Comparison of ENCODE assay signal across 21 cellular contexts in the genomic region with DNA sequence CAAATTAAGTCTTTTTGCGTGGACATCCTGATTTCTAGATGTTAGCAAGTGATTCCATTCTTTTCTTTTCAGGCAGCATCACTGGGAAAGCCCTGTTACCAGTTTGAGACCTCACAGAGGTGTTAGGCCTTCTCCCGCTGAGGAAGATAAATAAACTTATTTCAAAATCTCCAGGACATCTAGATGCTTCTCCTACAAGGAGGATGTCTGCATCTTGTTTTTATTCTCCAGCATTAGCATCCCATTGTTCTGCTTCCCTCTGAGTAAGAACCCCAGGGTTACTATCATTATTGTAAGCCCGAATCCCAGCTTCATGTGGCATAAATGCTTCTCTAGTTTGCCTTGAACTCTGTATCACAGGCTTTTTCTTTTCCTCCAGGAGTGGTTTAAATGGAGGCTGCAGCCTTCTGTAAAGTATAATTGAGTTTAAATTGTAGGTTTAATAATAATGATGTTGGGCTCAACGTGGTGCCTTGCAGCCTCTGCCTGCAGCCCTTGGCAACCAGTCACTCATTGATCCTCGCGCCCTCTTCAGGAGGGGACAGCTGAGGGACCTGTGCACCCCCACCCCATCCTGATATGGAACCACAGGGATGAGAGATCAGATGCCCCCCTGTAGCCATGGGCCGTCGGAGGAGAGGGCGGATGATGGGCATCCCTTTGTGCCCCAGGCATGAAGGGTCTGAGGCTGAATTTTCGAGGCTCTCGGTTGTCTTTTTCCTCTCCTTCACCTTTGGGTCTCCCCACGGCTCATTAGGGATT.
DNase-seq lines count a peak whose midpoint lies in the region; ATAC-seq and TF ChIP-seq lines count a peak whose summit lies in the region.
"Had no signal": no experiment of that assay in that cellular context is flagged by ENCODE, and none has a peak within 500 bp of the region (broad histone marks: within the 10 kb centered on the region; RNA-seq: fewer than 3 reads in every experiment).

No MANE protein-coding gene starts in this region.

- H3K9me3 ChIP-seq in HUES64 (ENCODE audit: insufficient read depth, low read depth, low read length): no peaks in the 10 kb centered on the region
- H3K9me3 ChIP-seq: A549 had no signal

- TF ChIP-seq CTCF in GM23338 (conservative IDR thresholded peaks at IDR 0.05; ENCODE audit: low read depth in 2 of 2): peak; percentile 11 to 36; a peak in 2 of 4 replicates

- peaks cover 30% of the 10 kb centered on the region for H3K4me1 Mint-ChIP-seq in GM23338
- H3K4me1 Mint-ChIP-seq: B cell, CD14-positive monocyte had no signal

- no peaks in the 10 kb centered on the region for H4K20me1 ChIP-seq in GM23338 (replicated peaks; ENCODE audit: insufficient read depth)

- no peak overlapping the region for H3K27ac Mint-ChIP-seq in GM23338
- H3K27ac Mint-ChIP-seq: B cell, CD14-positive monocyte, HFFc6 had no signal

- H3K4me3 Mint-ChIP-seq in GM23338: peak overlapping the region; percentile 23; the same call in 2 of the 3 replicates
- H3K4me3 Mint-ChIP-seq: B cell, CD14-positive monocyte, HFFc6 had no signal

- H3K4me2 ChIP-seq in GM23338: peak overlapping the region; percentile 69
- H3K4me2 ChIP-seq: A549 had no signal

- H3K27me3 Mint-ChIP-seq in GM23338 (ENCODE audit: insufficient read depth, low read depth, poor library complexity): peaks cover 34% of the 10 kb centered on the region
- H3K27me3 Mint-ChIP-seq: B cell had no signal

- H3K27ac ChIP-seq in GM23338 (ENCODE audit: low read depth): no peak overlapping the region
- H3K27ac ChIP-seq in HUES64 (ENCODE audit: low read depth, low read length): peak overlapping the region; percentile 22; the same call in 1 of the 2 replicates
- peak overlapping the region; percentile 53 for H3K27ac ChIP-seq in caudate nucleus (ENCODE audit: low read depth, low read length)
- H3K27ac ChIP-seq: A549, RWPE1, SK-N-MC had no signal

- no peaks in the 10 kb centered on the region for H3K79me2 ChIP-seq in GM23338 (replicated peaks; ENCODE audit: insufficient read depth)

- no peaks in the 10 kb centered on the region for H3K9me3 Mint-ChIP-seq in GM23338
- H3K9me3 Mint-ChIP-seq: HFFc6 had no signal

- no peak overlapping the region for H3K4me3 ChIP-seq in GM23338
- H3K4me3 ChIP-seq in HUES64 (ENCODE audit: low read length): peak overlapping the region; percentile 21; the same call in 1 of the 2 replicates
- H3K4me3 ChIP-seq: A549, SK-N-MC had no signal

- no peaks in the 10 kb centered on the region; the same call in 2 of the 3 replicates for H3K36me3 Mint-ChIP-seq in GM23338 (ENCODE audit: low read depth)
- H3K36me3 Mint-ChIP-seq: CD14-positive monocyte had no signal

- ATAC-seq in GM23338 (peak; percentile 86), HG03159 (IDR thresholded peaks at IDR 0.05; ENCODE audit: unreplicated experiment) (no peak)
- ATAC-seq: A549 had no signal

- 20% methylated on average over 11 of the region's 12 CpGs for WGBS in HUES64

- H3K9ac ChIP-seq in HUES64 (ENCODE audit: low read depth, low read length): no peak overlapping the region

- H3K27me3 ChIP-seq in GM23338 (ENCODE audit: insufficient read depth) (peaks cover 11% of the 10 kb centered on the region), HUES64 (ENCODE audit: insufficient read depth, low read length) (peaks cover 17% of the 10 kb centered on the region)

- no peaks in the 10 kb centered on the region; the same call in 1 of the 2 replicates for H3K36me3 ChIP-seq in GM23338 (ENCODE audit: insufficient read depth)
- no peaks in the 10 kb centered on the region for H3K36me3 ChIP-seq in HUES64 (ENCODE audit: insufficient read depth, low read length)

- H3F3A ChIP-seq in GM23338 (replicated peaks; ENCODE audit: low read depth): no peaks in the 10 kb centered on the region

- no peaks in the 10 kb centered on the region for H3K9me2 ChIP-seq in GM23338 (ENCODE audit: insufficient read depth)

- H3K4me1 ChIP-seq in GM23338 (ENCODE audit: insufficient read depth) (peaks cover 28% of the 10 kb centered on the region), HUES64 (ENCODE audit: insufficient read depth, low read length) (peaks cover 20% of the 10 kb centered on the region)
- H3K4me1 ChIP-seq: A549 had no signal

- no peak overlapping the region for H2AFZ ChIP-seq in GM23338

- DNase-seq in GM23338 (ENCODE audit: low spot score) (peak; percentile 43), caudate nucleus (lab: John Stamatoyannopoulos, UW) (no peak), iPS-NIHi7 (ENCODE audit: extremely low spot score) (peak; percentile 49), NCI-H510A treated with DMSO at 0.1 percent for 48 hours (lab: John Stamatoyannopoulos, UW) (no peak), NCI-H1694 treated with DMSO at 0.1 percent for 48 hours (lab: John Stamatoyannopoulos, UW) (no peak)
- no peak for DNase-seq in activated CD4-positive, CD25-positive, alpha-beta regulatory T cell (lab: John Stamatoyannopoulos, UW)
- DNase-seq: HFFc6, Kasumi-1, NCI-H1436 treated with DMSO at 0.1 percent for 48 hours, NCI-H2029, NCI-H2171, NCI-H446, NCI-H526 treated with DMSO at 0.1 percent for 48 hours, SHP77 treated with DMSO at 0.1 percent for 48 hours had no signal

TF ChIP-seq in GM23338, 12 proteins besides CTCF, POLR2A, EP300 and RAD21:
- no peak for TF ChIP-seq JUNB (IDR thresholded peaks at IDR 0.05; ENCODE audit: unreplicated experiment)
- TF ChIP-seq, protein P1, sequence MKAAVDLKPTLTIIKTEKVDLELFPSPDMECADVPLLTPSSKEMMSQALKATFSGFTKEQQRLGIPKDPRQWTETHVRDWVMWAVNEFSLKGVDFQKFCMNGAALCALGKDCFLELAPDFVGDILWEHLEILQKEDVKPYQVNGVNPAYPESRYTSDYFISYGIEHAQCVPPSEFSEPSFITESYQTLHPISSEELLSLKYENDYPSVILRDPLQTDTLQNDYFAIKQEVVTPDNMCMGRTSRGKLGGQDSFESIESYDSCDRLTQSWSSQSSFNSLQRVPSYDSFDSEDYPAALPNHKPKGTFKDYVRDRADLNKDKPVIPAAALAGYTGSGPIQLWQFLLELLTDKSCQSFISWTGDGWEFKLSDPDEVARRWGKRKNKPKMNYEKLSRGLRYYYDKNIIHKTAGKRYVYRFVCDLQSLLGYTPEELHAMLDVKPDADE (IDR thresholded peaks at IDR 0.05): no peak
- TF ChIP-seq, protein P2, sequence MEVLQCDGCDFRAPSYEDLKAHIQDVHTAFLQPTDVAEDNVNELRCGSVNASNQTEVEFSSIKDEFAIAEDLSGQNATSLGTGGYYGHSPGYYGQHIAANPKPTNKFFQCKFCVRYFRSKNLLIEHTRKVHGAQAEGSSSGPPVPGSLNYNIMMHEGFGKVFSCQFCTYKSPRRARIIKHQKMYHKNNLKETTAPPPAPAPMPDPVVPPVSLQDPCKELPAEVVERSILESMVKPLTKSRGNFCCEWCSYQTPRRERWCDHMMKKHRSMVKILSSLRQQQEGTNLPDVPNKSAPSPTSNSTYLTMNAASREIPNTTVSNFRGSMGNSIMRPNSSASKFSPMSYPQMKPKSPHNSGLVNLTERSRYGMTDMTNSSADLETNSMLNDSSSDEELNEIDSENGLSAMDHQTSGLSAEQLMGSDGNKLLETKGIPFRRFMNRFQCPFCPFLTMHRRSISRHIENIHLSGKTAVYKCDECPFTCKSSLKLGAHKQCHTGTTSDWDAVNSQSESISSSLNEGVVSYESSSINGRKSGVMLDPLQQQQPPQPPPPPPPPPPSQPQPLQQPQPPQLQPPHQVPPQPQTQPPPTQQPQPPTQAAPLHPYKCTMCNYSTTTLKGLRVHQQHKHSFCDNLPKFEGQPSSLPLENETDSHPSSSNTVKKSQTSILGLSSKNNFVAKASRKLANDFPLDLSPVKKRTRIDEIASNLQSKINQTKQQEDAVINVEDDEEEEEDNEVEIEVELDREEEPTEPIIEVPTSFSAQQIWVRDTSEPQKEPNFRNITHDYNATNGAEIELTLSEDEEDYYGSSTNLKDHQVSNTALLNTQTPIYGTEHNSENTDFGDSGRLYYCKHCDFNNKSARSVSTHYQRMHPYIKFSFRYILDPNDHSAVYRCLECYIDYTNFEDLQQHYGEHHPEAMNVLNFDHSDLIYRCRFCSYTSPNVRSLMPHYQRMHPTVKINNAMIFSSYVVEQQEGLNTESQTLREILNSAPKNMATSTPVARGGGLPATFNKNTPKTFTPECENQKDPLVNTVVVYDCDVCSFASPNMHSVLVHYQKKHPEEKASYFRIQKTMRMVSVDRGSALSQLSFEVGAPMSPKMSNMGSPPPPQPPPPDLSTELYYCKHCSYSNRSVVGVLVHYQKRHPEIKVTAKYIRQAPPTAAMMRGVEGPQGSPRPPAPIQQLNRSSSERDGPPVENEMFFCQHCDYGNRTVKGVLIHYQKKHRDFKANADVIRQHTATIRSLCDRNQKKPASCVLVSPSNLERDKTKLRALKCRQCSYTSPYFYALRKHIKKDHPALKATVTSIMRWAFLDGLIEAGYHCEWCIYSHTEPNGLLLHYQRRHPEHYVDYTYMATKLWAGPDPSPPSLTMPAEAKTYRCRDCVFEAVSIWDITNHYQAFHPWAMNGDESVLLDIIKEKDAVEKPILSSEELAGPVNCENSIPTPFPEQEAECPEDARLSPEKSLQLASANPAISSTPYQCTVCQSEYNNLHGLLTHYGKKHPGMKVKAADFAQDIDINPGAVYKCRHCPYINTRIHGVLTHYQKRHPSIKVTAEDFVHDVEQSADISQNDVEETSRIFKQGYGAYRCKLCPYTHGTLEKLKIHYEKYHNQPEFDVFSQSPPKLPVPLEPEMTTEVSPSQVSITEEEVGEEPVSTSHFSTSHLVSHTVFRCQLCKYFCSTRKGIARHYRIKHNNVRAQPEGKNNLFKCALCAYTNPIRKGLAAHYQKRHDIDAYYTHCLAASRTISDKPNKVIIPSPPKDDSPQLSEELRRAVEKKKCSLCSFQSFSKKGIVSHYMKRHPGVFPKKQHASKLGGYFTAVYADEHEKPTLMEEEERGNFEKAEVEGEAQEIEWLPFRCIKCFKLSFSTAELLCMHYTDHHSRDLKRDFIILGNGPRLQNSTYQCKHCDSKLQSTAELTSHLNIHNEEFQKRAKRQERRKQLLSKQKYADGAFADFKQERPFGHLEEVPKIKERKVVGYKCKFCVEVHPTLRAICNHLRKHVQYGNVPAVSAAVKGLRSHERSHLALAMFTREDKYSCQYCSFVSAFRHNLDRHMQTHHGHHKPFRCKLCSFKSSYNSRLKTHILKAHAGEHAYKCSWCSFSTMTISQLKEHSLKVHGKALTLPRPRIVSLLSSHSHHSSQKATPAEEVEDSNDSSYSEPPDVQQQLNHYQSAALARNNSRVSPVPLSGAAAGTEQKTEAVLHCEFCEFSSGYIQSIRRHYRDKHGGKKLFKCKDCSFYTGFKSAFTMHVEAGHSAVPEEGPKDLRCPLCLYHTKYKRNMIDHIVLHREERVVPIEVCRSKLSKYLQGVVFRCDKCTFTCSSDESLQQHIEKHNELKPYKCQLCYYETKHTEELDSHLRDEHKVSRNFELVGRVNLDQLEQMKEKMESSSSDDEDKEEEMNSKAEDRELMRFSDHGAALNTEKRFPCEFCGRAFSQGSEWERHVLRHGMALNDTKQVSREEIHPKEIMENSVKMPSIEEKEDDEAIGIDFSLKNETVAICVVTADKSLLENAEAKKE (CRISPR knock-in tag; IDR thresholded peaks at IDR 0.05): peak; percentile 5; the same call in 1 of the 2 replicates

Comparison
In these comparisons a context has a peak if more than half of its experiments do, and no peak if none do; other contexts are left out.
1. DNase-seq: peak in GM23338 (single experiment) and iPS-NIHi7 (single experiment); none in caudate nucleus (0 of 61), NCI-H510A treated with DMSO at 0.1 percent for 48 hours (single experiment), activated CD4-positive, CD25-positive, alpha-beta regulatory T cell (0 of 4) and NCI-H1694 treated with DMSO at 0.1 percent for 48 hours (single experiment).